19 cellular contexts compared by ENCODE assay signal in the genomic region with DNA sequence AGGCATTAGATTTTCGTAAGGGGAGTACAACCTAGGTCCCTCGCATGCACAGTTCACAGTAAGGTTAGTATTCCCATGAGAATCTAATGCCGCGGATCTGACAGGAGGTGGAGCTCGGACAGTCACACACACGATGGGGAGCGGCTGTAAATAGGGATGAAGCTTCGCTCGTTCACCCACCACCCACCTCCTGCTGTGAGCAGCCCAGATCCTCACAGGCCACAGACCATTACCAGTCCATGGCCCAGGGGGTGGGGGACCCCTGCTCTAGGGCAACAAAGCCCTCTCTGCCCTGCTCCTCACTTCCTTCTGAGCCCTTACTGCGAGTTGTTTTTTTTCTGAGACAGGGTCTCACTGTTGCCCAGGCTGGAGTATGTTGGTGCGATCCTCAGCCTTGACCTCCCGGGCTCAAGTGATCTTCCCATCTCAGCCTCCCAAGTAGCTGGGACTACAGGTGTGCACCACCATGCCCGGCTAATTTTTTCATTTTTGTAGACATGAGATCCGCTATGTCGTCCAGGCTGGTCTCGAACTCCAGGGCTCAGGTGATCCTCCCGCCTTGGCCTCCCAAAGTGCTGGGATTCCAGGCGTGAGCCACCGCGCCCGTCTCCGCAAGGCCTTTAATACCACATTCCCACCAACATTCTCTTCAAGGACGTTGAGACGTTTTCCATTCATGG. TPM values are rescaled to one million over a fixed set of nuclear protein-coding genes. Genes with fewer than 3 reads are reported as not detected.
A peak's percentile ranks its signal among the peaks of the same experiment; 100 is the strongest.
DNase-seq lines count a peak whose midpoint lies in the region; ATAC-seq lines count a peak whose summit lies in the region.
"Had no signal": no experiment of that assay in that cellular context is flagged by ENCODE, and none has a peak within 500 bp of the region (broad histone marks: within the 10 kb centered on the region; RNA-seq: fewer than 3 reads in every experiment).

No MANE protein-coding gene starts in this region.

- H3K27me3 Mint-ChIP-seq in activated CD4-positive, alpha-beta memory T cell treated with anti-CD3 and anti-CD28 coated beads, Interleukin-2, amount 10 ng/mL, durations not matched to agents 7 days and 5 days = peaks cover 3% of the 10 kb centered on the region
- H3K27me3 Mint-ChIP-seq in activated CD4-positive, alpha-beta memory T cell treated with anti-CD3 and anti-CD28 coated beads for 36 hours = no peaks in the 10 kb centered on the region
- H3K27me3 Mint-ChIP-seq in IgD-negative memory B cell = peaks cover 1% of the 10 kb centered on the region
- H3K27me3 Mint-ChIP-seq in immature natural killer cell (ENCODE audit: low read depth in 3 of 3) = peaks cover 4 to 23% (median 10%) of the 10 kb centered on the region in 3 donors

- ATAC-seq in stimulated activated effector memory CD8-positive, alpha-beta T cell treated with anti-CD3 and anti-CD28 coated beads, Interleukin-12 subunit alpha, Interleukin-12 subunit beta, amount 100 ng/mL, for 72 hours = no peak
- ATAC-seq in HG02759 (IDR thresholded peaks at IDR 0.05; ENCODE audit: unreplicated experiment) = no peak

- H3K4me1 Mint-ChIP-seq in activated CD4-positive, alpha-beta memory T cell treated with anti-CD3 and anti-CD28 coated beads, Interleukin-2, amount 10 ng/mL, durations not matched to agents 7 days and 5 days = peaks cover 30% of the 10 kb centered on the region
- peaks cover 14% of the 10 kb centered on the region for H3K4me1 Mint-ChIP-seq in activated CD4-positive, alpha-beta memory T cell treated with anti-CD3 and anti-CD28 coated beads for 36 hours (ENCODE audit: low read depth)
- H3K4me1 Mint-ChIP-seq in IgD-negative memory B cell (peaks cover 9 to 10% (median 9%) of the 10 kb centered on the region in 3 donors), immature natural killer cell (peaks cover 54 to 61% of the 10 kb centered on the region in 2 donors)
- peaks cover 32% of the 10 kb centered on the region for H3K4me1 Mint-ChIP-seq in stimulated activated effector memory CD8-positive, alpha-beta T cell treated with anti-CD3 and anti-CD28 coated beads, Interleukin-12 subunit alpha, Interleukin-12 subunit beta, amount 100 ng/mL, for 72 hours
- H3K4me1 Mint-ChIP-seq: nephron had no signal

- POLR2A ChIA-PET in activated CD4-positive, alpha-beta memory T cell treated with anti-CD3 and anti-CD28 coated beads, Interleukin-2, amount 10 ng/mL, durations not matched to agents 7 days and 5 days (lab: Charles Lee) = interaction anchor here (0.7 kb wide), 1 partner anchor 40 kb away, joined by 3 read pairs; no protein-coding TSS in a partner anchor
- POLR2A ChIA-PET in activated CD4-positive, alpha-beta memory T cell treated with anti-CD3 and anti-CD28 coated beads for 36 hours (lab: Charles Lee) = no interaction called here

- no peak for DNase-seq in activated CD4-positive, alpha-beta memory T cell treated with anti-CD3 and anti-CD28 coated beads, Interleukin-2, amount 10 ng/mL, durations not matched to agents 7 days and 5 days
- DNase-seq in activated CD4-positive, alpha-beta memory T cell treated with anti-CD3 and anti-CD28 coated beads for 36 hours = no peak
- DNase-seq in immature natural killer cell = no peak
- no peak for DNase-seq in stimulated activated effector memory CD8-positive, alpha-beta T cell treated with anti-CD3 and anti-CD28 coated beads, Interleukin-12 subunit alpha, Interleukin-12 subunit beta, amount 100 ng/mL, for 72 hours (ENCODE audit: low spot score in 2 of 2)
- no peak for DNase-seq in DMS79 treated with DMSO at 0.1 percent for 48 hours (lab: John Stamatoyannopoulos, UW)
- no peak for DNase-seq in EL
- DNase-seq: activated CD4-positive, alpha-beta T cell treated with anti-CD3 and anti-CD28 coated beads for 48 hours; activated T-cell treated with anti-CD3 and anti-CD28 coated beads, Interleukin-2, amount 50 U/mL, for 48 hours; DMS79; effector memory CD4-positive, alpha-beta T cell; H7; IMR-90; mammary epithelial cell; MG63; NCI-H774; stimulated activated CD4-positive, alpha-beta T cell treated with anti-CD3 and anti-CD28 coated beads, Interleukin-12 subunit alpha, Interleukin-12 subunit beta, amount 100 ng/mL, for 4 hours had no signal

- intact Hi-C loops in activated CD4-positive, alpha-beta memory T cell treated with anti-CD3 and anti-CD28 coated beads for 36 hours (cut with micrococcal nuclease) = no loop called here

- CTCF ChIA-PET in activated CD4-positive, alpha-beta memory T cell treated with anti-CD3 and anti-CD28 coated beads, Interleukin-2, amount 10 ng/mL, durations not matched to agents 7 days and 5 days (lab: Charles Lee) = no interaction called here
- CTCF ChIA-PET in activated CD4-positive, alpha-beta memory T cell treated with anti-CD3 and anti-CD28 coated beads for 36 hours (lab: Charles Lee) = no interaction called here

- H3K36me3 Mint-ChIP-seq in activated CD4-positive, alpha-beta memory T cell treated with anti-CD3 and anti-CD28 coated beads, Interleukin-2, amount 10 ng/mL, durations not matched to agents 7 days and 5 days (ENCODE audit: low read depth) = peaks cover 43% of the 10 kb centered on the region
- no peaks in the 10 kb centered on the region for H3K36me3 Mint-ChIP-seq in activated CD4-positive, alpha-beta memory T cell treated with anti-CD3 and anti-CD28 coated beads for 36 hours
- peaks cover 2% of the 10 kb centered on the region for H3K36me3 Mint-ChIP-seq in IgD-negative memory B cell
- peaks cover 27 to 66% (median 57%) of the 10 kb centered on the region in 3 donors for H3K36me3 Mint-ChIP-seq in immature natural killer cell
- peaks cover 13% of the 10 kb centered on the region for H3K36me3 Mint-ChIP-seq in stimulated activated effector memory CD8-positive, alpha-beta T cell treated with anti-CD3 and anti-CD28 coated beads, Interleukin-12 subunit alpha, Interleukin-12 subunit beta, amount 100 ng/mL, for 72 hours

- no peak overlapping the region for H3K4me3 Mint-ChIP-seq in activated CD4-positive, alpha-beta memory T cell treated with anti-CD3 and anti-CD28 coated beads, Interleukin-2, amount 10 ng/mL, durations not matched to agents 7 days and 5 days
- no peak overlapping the region for H3K4me3 Mint-ChIP-seq in activated CD4-positive, alpha-beta memory T cell treated with anti-CD3 and anti-CD28 coated beads for 36 hours
- H3K4me3 Mint-ChIP-seq in IgD-negative memory B cell (peak overlapping the region in 3 of 4 donors; percentile 13 to 37 (median 30)), immature natural killer cell (peak overlapping the region; percentile 76 to 92 (median 84))
- H3K4me3 Mint-ChIP-seq in stimulated activated effector memory CD8-positive, alpha-beta T cell treated with anti-CD3 and anti-CD28 coated beads, Interleukin-12 subunit alpha, Interleukin-12 subunit beta, amount 100 ng/mL, for 72 hours = peak overlapping the region; percentile 50
- H3K4me3 Mint-ChIP-seq: nephron had no signal

- H3K27ac Mint-ChIP-seq in activated CD4-positive, alpha-beta memory T cell treated with anti-CD3 and anti-CD28 coated beads, Interleukin-2, amount 10 ng/mL, durations not matched to agents 7 days and 5 days = peak overlapping the region; percentile 27
- no peak overlapping the region for H3K27ac Mint-ChIP-seq in activated CD4-positive, alpha-beta memory T cell treated with anti-CD3 and anti-CD28 coated beads for 36 hours
- H3K27ac Mint-ChIP-seq in IgD-negative memory B cell (peak overlapping the region in 1 of 3 donors; percentile 6), immature natural killer cell (peak overlapping the region in 5 of 6 donors; percentile 58 to 91 (median 77))
- peak overlapping the region; percentile 71 for H3K27ac Mint-ChIP-seq in stimulated activated effector memory CD8-positive, alpha-beta T cell treated with anti-CD3 and anti-CD28 coated beads, Interleukin-12 subunit alpha, Interleukin-12 subunit beta, amount 100 ng/mL, for 72 hours
- H3K27ac Mint-ChIP-seq: nephron had no signal

- peaks cover 15% of the 10 kb centered on the region for H3K9me3 Mint-ChIP-seq in activated CD4-positive, alpha-beta memory T cell treated with anti-CD3 and anti-CD28 coated beads, Interleukin-2, amount 10 ng/mL, durations not matched to agents 7 days and 5 days
- H3K9me3 Mint-ChIP-seq in activated CD4-positive, alpha-beta memory T cell treated with anti-CD3 and anti-CD28 coated beads for 36 hours = no peaks in the 10 kb centered on the region
- H3K9me3 Mint-ChIP-seq in IgD-negative memory B cell = peaks cover 0 to 3% (median 2%) of the 10 kb centered on the region in 3 donors
- peaks cover 0 to 5% (median 0%) of the 10 kb centered on the region in 6 donors for H3K9me3 Mint-ChIP-seq in immature natural killer cell
- H3K9me3 Mint-ChIP-seq in stimulated activated effector memory CD8-positive, alpha-beta T cell treated with anti-CD3 and anti-CD28 coated beads, Interleukin-12 subunit alpha, Interleukin-12 subunit beta, amount 100 ng/mL, for 72 hours = no peaks in the 10 kb centered on the region

RNA-seq across cellular contexts. Expression of a gene that starts 21.3 kb away (rescaled TPM):
- 10 to 100 TPM; 13.7 to 14.8 TPM for total RNA-seq in activated CD4-positive, alpha-beta memory T cell treated with anti-CD3 and anti-CD28 coated beads, Interleukin-2, amount 10 ng/mL, durations not matched to agents 7 days and 5 days
- total RNA-seq in activated CD4-positive, alpha-beta memory T cell treated with anti-CD3 and anti-CD28 coated beads for 36 hours = 1 to 10 TPM; 1.6 to 1.9 TPM
- 5.1 TPM for polyA plus RNA-seq in IgD-negative memory B cell
- 10 to 100 TPM in 1 of 3 donors, 1 to 10 TPM in 2; 3.0 to 11.1 (median 4.4) TPM for polyA plus RNA-seq in immature natural killer cell
- total RNA-seq: IMR-90 had no signal
- polyA plus RNA-seq: IMR-90 had no signal

RNA-seq across cellular contexts. Expression of a gene that starts 35.6 kb away (rescaled TPM):
- 10 to 100 TPM; 14.2 to 15.5 TPM for total RNA-seq in activated CD4-positive, alpha-beta memory T cell treated with anti-CD3 and anti-CD28 coated beads, Interleukin-2, amount 10 ng/mL, durations not matched to agents 7 days and 5 days
- total RNA-seq in activated CD4-positive, alpha-beta memory T cell treated with anti-CD3 and anti-CD28 coated beads for 36 hours = 10 to 100 TPM; 11.1 to 11.7 TPM
- 36.4 TPM for polyA plus RNA-seq in IgD-negative memory B cell
- 10 to 100 TPM; 30.0 to 36.4 (median 31.6) TPM for polyA plus RNA-seq in immature natural killer cell

Comparison
In these comparisons a context has a peak if more than half of its experiments do, and no peak if none do; other contexts are left out.
1. RNA of a gene that starts 21.3 kb away (total RNA-seq): 13.7 to 14.8 TPM in activated CD4-positive, alpha-beta memory T cell treated with anti-CD3 and anti-CD28 coated beads, Interleukin-2, amount 10 ng/mL, durations not matched to agents 7 days and 5 days; 1.6 to 1.9 TPM in activated CD4-positive, alpha-beta memory T cell treated with anti-CD3 and anti-CD28 coated beads for 36 hours; every median in the first group is over 4 times any median in the second.
2. H3K4me3 Mint-ChIP-seq: peak in IgD-negative memory B cell (3 of 4), immature natural killer cell (5 of 5) and stimulated activated effector memory CD8-positive, alpha-beta T cell treated with anti-CD3 and anti-CD28 coated beads, Interleukin-12 subunit alpha, Interleukin-12 subunit beta, amount 100 ng/mL, for 72 hours (single experiment); none in activated CD4-positive, alpha-beta memory T cell treated with anti-CD3 and anti-CD28 coated beads, Interleukin-2, amount 10 ng/mL, durations not matched to agents 7 days and 5 days (single experiment) and activated CD4-positive, alpha-beta memory T cell treated with anti-CD3 and anti-CD28 coated beads for 36 hours (single experiment).